Comparison of ENCODE assay signal across 26 cellular contexts in genomic region chr13:19952850-19953249, GRCh38.
"Had no signal": no experiment of that assay in that cellular context is flagged by ENCODE, and none has a peak within 500 bp of the region (broad histone marks: within the 10 kb centered on the region; RNA-seq: fewer than 3 reads in every experiment).

No MANE protein-coding gene starts in this region.

- DNase-seq: activated CD4-positive, alpha-beta memory T cell treated with anti-CD3 and anti-CD28 coated beads for 36 hours; activated CD4-positive, alpha-beta T cell treated with anti-CD3 and anti-CD28 coated beads for 36 hours; activated CD4-positive, alpha-beta T cell treated with anti-CD3 and anti-CD28 coated beads, Interleukin-2, amount 10 ng/mL, durations not matched to agents 24 days and 14 days; activated CD4-positive, CD25-positive, alpha-beta regulatory T cell; activated CD4-positive, CD25-positive, alpha-beta regulatory T cell treated with anti-CD3 and anti-CD28 coated beads, Interleukin-2, amount 50 U/mL, for 72 hours; activated CD8-positive, alpha-beta memory T cell treated with anti-CD3 and anti-CD28 coated beads, Interleukin-2, amount 10 ng/mL, durations not matched to agents 7 days and 5 days; activated CD8-positive, alpha-beta memory T cell treated with anti-CD3 and anti-CD28 coated beads, Interleukin-2, amount 50 U/mL, for 4 hours; activated CD8-positive, alpha-beta T cell treated with anti-CD3 and anti-CD28 coated beads, Interleukin-2, amount 10 ng/mL, durations not matched to agents 7 days and 5 days; activated effector memory CD4-positive, alpha-beta T cell treated with anti-CD3 and anti-CD28 coated beads, Interleukin-2, amount 50 U/mL, for 16 hours; activated naive CD4-positive, alpha-beta T cell treated with anti-CD3 and anti-CD28 coated beads for 36 hours; activated naive CD8-positive, alpha-beta T cell treated with anti-CD3 and anti-CD28 coated beads for 36 hours; activated naive CD8-positive, alpha-beta T cell treated with anti-CD3 and anti-CD28 coated beads, Interleukin-2, amount 50 U/mL, for 24 hours; activated T-cell treated with anti-CD3 and anti-CD28 coated beads, Interleukin-2, amount 50 U/mL, for 1 hour; activated T-cell treated with anti-CD3 and anti-CD28 coated beads, Interleukin-2, amount 50 U/mL, for 48 hours; adrenal gland; amygdala; aorta; body of pancreas; central memory CD4-positive, alpha-beta T cell; cerebellar nuclear complex; colonic mucosa; effector CD8-positive, alpha-beta T cell; esophagus squamous epithelium; head of caudate nucleus; T-helper 2 cell had no signal

- ATAC-seq: activated CD4-positive, alpha-beta T cell treated with anti-CD3 and anti-CD28 coated beads for 36 hours; activated CD8-positive, alpha-beta memory T cell treated with anti-CD3 and anti-CD28 coated beads, Interleukin-2, amount 10 ng/mL, durations not matched to agents 7 days and 5 days; activated CD8-positive, alpha-beta T cell treated with anti-CD3 and anti-CD28 coated beads, Interleukin-2, amount 10 ng/mL, durations not matched to agents 7 days and 5 days; activated naive CD8-positive, alpha-beta T cell treated with anti-CD3 and anti-CD28 coated beads, Interleukin-2, amount 50 U/mL, for 24 hours; body of pancreas had no signal

- H3K4me1 ChIP-seq: adrenal gland, colonic mucosa had no signal

- H3K4me3 ChIP-seq: adrenal gland, body of pancreas, cardiac muscle cell, colonic mucosa, esophagus squamous epithelium had no signal

- H3K36me3 ChIP-seq: adrenal gland, cardiac muscle cell, colonic mucosa, esophagus squamous epithelium had no signal

- H3K27ac ChIP-seq: adrenal gland, body of pancreas, cardiac muscle cell, colonic mucosa, esophagus squamous epithelium had no signal

- H3K27me3 ChIP-seq: adrenal gland, body of pancreas, cardiac muscle cell, colonic mucosa, esophagus squamous epithelium had no signal

- H3K9me3 ChIP-seq: adrenal gland, body of pancreas, colonic mucosa, esophagus squamous epithelium had no signal
